16 cellular contexts compared by ENCODE assay signal in the genomic region with DNA sequence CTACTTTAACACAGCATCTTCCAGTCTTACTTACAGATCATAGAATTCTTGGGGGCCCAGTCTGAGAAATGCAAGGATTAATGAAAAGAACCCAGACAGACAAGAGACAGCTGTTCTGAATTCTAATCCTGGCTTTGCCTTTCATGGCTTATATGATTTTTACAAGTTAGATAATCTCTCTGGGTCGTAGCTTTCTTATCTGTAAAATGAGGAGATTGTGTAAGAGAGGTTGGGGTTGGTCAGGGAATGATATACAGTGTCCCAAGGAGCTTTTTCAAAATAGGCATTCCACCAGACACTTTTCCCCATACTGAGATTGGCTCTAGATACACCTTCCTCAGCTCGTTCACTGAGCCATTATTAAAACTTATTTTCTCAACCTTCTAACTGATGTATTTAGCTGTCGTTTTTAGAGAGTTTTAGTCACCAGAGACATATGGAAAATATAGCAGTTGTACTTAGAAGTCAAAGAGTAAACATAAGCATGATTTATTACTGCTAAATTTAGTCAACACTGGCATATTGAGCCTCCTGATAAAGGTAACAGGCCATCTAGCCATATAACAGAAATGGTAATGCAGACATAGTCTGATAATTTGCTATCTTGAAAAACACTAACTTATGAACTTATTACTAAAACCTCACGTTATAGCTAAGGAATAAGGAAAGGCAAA.
A peak's percentile ranks its signal among the peaks of the same experiment; 100 is the strongest.
DNase-seq lines count a peak whose midpoint lies in the region; ATAC-seq and TF ChIP-seq lines count a peak whose summit lies in the region.
"Had no signal": no experiment of that assay in that cellular context is flagged by ENCODE, and none has a peak within 500 bp of the region (broad histone marks: within the 10 kb centered on the region; RNA-seq: fewer than 3 reads in every experiment).

No MANE protein-coding gene starts in this region.

- H3K4me1 ChIP-seq in SK-N-SH (ENCODE audit: control insufficient read depth in 1 of 2, insufficient read depth in 2 of 2, low read depth in 1 of 2, low read length in 1 of 2) (peaks cover 0 to 26% of the 10 kb centered on the region in 2 experiments; a peak in 2 of 4 replicates), smooth muscle cell (ENCODE audit: low read depth) (peaks cover 12% of the 10 kb centered on the region)

- TF ChIP-seq RAD21 in SK-N-SH (IDR thresholded peaks at IDR 0.05; ENCODE audit: low read length), result no peak

- no peaks in the 10 kb centered on the region for H3K9me2 ChIP-seq in SK-N-SH

- H3K4me3 ChIP-seq in SK-N-SH (ENCODE audit: low read depth in 2 of 2, low read length in 1 of 2), result no peak overlapping the region
- H3K4me3 ChIP-seq in smooth muscle cell, result no peak overlapping the region
- H3K4me3 ChIP-seq: SJCRH30 had no signal

- no peaks in the 10 kb centered on the region for H3K4me1 Mint-ChIP-seq in activated CD4-positive, alpha-beta T cell treated with anti-CD3 and anti-CD28 coated beads for 36 hours

- H2AFZ ChIP-seq in SK-N-SH (ENCODE audit: low read depth), result no peak overlapping the region
- no peak overlapping the region for H2AFZ ChIP-seq in smooth muscle cell (ENCODE audit: low read depth)

- H3K4me3 Mint-ChIP-seq in activated CD4-positive, alpha-beta T cell treated with anti-CD3 and anti-CD28 coated beads for 36 hours, result no peak overlapping the region
- H3K4me3 Mint-ChIP-seq: CD4-positive, alpha-beta T cell; HFFc6 had no signal

- no peaks in the 10 kb centered on the region for H3K27me3 Mint-ChIP-seq in activated CD4-positive, alpha-beta T cell treated with anti-CD3 and anti-CD28 coated beads for 36 hours
- H3K27me3 Mint-ChIP-seq: CD4-positive, alpha-beta T cell had no signal

- no peak; a peak in 1 of 4 replicates for TF ChIP-seq EP300 in SK-N-SH (IDR thresholded peaks at IDR 0.05; ENCODE audit: borderline replicate concordance in 1 of 2, low read depth in 1 of 2, low read length in 1 of 2)

- H3K27ac ChIP-seq in SK-N-SH (ENCODE audit: low read depth in 2 of 2, low read length in 1 of 2), result peak overlapping the region in 1 of 2 experiments; percentile 97; a peak in 3 of 4 replicates
- H3K27ac ChIP-seq in smooth muscle cell (ENCODE audit: low read depth), result peak overlapping the region; percentile 13
- H3K27ac ChIP-seq: SJCRH30 had no signal

- H4K20me1 ChIP-seq in SK-N-SH (ENCODE audit: insufficient read depth) (no peaks in the 10 kb centered on the region), smooth muscle cell (ENCODE audit: low read depth) (no peaks in the 10 kb centered on the region)

- DNase-seq in NCI-H226, result peak; percentile 4
- no peak for DNase-seq in SK-N-SH
- peak; percentile 1 for DNase-seq in fibroblast of peridontal ligament (ENCODE audit: extremely low read depth)
- DNase-seq in smooth muscle cell (lab: John Stamatoyannopoulos, UW; ENCODE audit: unreplicated experiment), result no peak
- DNase-seq in activated CD4-positive, alpha-beta T cell treated with anti-CD3 and anti-CD28 coated beads for 36 hours, result no peak
- DNase-seq in activated naive CD4-positive, alpha-beta T cell treated with anti-CD3 and anti-CD28 coated beads, Interleukin-2, amount 50 U/mL, for 16 hours, result no peak
- DNase-seq in C1 segment of cervical spinal cord (lab: John Stamatoyannopoulos, UW), result no peak
- DNase-seq: Caco-2; CD4-positive, alpha-beta T cell; GDM1; HFFc6; Kasumi-1; NCI-H187; NCI-H446 treated with DMSO at 0.1 percent for 48 hours; NCI-H748 treated with DMSO at 0.1 percent for 48 hours had no signal

- H3K36me3 ChIP-seq in SK-N-SH (replicated peaks in 1 of 2; ENCODE audit: control insufficient read depth in 1 of 2, insufficient read depth in 2 of 2, low read length in 1 of 2) (peaks cover 0 to under 1% of the 10 kb centered on the region in 2 experiments), smooth muscle cell (ENCODE audit: low read depth) (no peaks in the 10 kb centered on the region)
- H3K36me3 ChIP-seq: SJCRH30 had no signal

- no peaks in the 10 kb centered on the region for H3K27me3 ChIP-seq in SK-N-SH (ENCODE audit: insufficient read depth)
- H3K27me3 ChIP-seq in smooth muscle cell (ENCODE audit: low read depth), result no peaks in the 10 kb centered on the region
- H3K27me3 ChIP-seq: SJCRH30 had no signal

- intact Hi-C loops in activated CD4-positive, alpha-beta T cell treated with anti-CD3 and anti-CD28 coated beads for 36 hours (cut with DNase I, micrococcal nuclease), result no loop called here

- H3K4me2 ChIP-seq in SK-N-SH, result no peak overlapping the region
- H3K4me2 ChIP-seq in smooth muscle cell, result peak overlapping the region; percentile 47

- TF ChIP-seq CTCF in SK-N-SH (IDR thresholded peaks at IDR 0.05) (no peak), smooth muscle cell (IDR thresholded peaks at IDR 0.05; ENCODE audit: borderline replicate concordance, insufficient read depth, poor library complexity, severe bottlenecking) (no peak)

- peaks cover 3% of the 10 kb centered on the region for H3F3A ChIP-seq in SK-N-SH (replicated peaks; ENCODE audit: insufficient read depth)
- H3F3A ChIP-seq in smooth muscle cell (ENCODE audit: low read depth), result no peaks in the 10 kb centered on the region

- POLR2A ChIA-PET in SK-N-SH (lab: Yijun Ruan, JAX), result no interaction called here
- POLR2A ChIA-PET in activated CD4-positive, alpha-beta T cell treated with anti-CD3 and anti-CD28 coated beads for 36 hours (lab: Charles Lee), result no interaction called here

- ATAC-seq in activated CD4-positive, alpha-beta T cell treated with anti-CD3 and anti-CD28 coated beads for 36 hours, result no peak

- no peak overlapping the region for H3K27ac Mint-ChIP-seq in activated CD4-positive, alpha-beta T cell treated with anti-CD3 and anti-CD28 coated beads for 36 hours
- H3K27ac Mint-ChIP-seq: CD4-positive, alpha-beta T cell; HFFc6 had no signal

- CTCF ChIA-PET in SK-N-SH (lab: Yijun Ruan, JAX), result interaction anchor here (0.7 to 1.4 kb wide), 3 partner anchors 26 to 254 kb away, joined by 3 to 4 read pairs (median 3); no protein-coding TSS in a partner anchor
- CTCF ChIA-PET in activated CD4-positive, alpha-beta T cell treated with anti-CD3 and anti-CD28 coated beads for 36 hours (lab: Charles Lee), result interaction anchor here (1.4 kb wide), 1 partner anchor 17 kb away, joined by 4 read pairs; no protein-coding TSS in a partner anchor

- H3K79me2 ChIP-seq in SK-N-SH (ENCODE audit: insufficient read depth), result no peaks in the 10 kb centered on the region
- no peaks in the 10 kb centered on the region for H3K79me2 ChIP-seq in smooth muscle cell (ENCODE audit: low read depth)

- peaks cover 4% of the 10 kb centered on the region for H3K36me3 Mint-ChIP-seq in activated CD4-positive, alpha-beta T cell treated with anti-CD3 and anti-CD28 coated beads for 36 hours (ENCODE audit: low read depth)

- H3K9me3 Mint-ChIP-seq in activated CD4-positive, alpha-beta T cell treated with anti-CD3 and anti-CD28 coated beads for 36 hours (ENCODE audit: low read depth), result peaks cover 2% of the 10 kb centered on the region
- H3K9me3 Mint-ChIP-seq: HFFc6 had no signal

- 48% methylated on average over 4 of the region's 4 CpGs for WGBS in SK-N-SH (ENCODE audit: low lambda C conversion rate)
- WGBS in smooth muscle cell (ENCODE audit: low lambda C conversion rate), result 24% methylated on average over 4 of the region's 4 CpGs

- H3K9me3 ChIP-seq in SK-N-SH, result no peaks in the 10 kb centered on the region
- H3K9me3 ChIP-seq in smooth muscle cell (replicated peaks; ENCODE audit: low read depth), result no peaks in the 10 kb centered on the region
- H3K9me3 ChIP-seq: Caco-2, SJCRH30 had no signal

- no peak overlapping the region for H3K9ac ChIP-seq in SK-N-SH
- no peak overlapping the region for H3K9ac ChIP-seq in smooth muscle cell (ENCODE audit: low read depth)

TF ChIP-seq in SK-N-SH, 30 proteins besides CTCF, POLR2A, EP300 and RAD21 (continues in another document):
- TF ChIP-seq GATA2 (CRISPR knock-in tag; IDR thresholded peaks at IDR 0.05) (peak; percentile 50), SMC3 (IDR thresholded peaks at IDR 0.05; ENCODE audit: low read depth, low read length) (no peak), FOSL2 (IDR thresholded peaks at IDR 0.05; ENCODE audit: borderline replicate concordance, low read depth) (no peak), ZBTB33 (IDR thresholded peaks at IDR 0.05; ENCODE audit: borderline replicate concordance, low read depth) (no peak)
- TF ChIP-seq, protein P1, sequence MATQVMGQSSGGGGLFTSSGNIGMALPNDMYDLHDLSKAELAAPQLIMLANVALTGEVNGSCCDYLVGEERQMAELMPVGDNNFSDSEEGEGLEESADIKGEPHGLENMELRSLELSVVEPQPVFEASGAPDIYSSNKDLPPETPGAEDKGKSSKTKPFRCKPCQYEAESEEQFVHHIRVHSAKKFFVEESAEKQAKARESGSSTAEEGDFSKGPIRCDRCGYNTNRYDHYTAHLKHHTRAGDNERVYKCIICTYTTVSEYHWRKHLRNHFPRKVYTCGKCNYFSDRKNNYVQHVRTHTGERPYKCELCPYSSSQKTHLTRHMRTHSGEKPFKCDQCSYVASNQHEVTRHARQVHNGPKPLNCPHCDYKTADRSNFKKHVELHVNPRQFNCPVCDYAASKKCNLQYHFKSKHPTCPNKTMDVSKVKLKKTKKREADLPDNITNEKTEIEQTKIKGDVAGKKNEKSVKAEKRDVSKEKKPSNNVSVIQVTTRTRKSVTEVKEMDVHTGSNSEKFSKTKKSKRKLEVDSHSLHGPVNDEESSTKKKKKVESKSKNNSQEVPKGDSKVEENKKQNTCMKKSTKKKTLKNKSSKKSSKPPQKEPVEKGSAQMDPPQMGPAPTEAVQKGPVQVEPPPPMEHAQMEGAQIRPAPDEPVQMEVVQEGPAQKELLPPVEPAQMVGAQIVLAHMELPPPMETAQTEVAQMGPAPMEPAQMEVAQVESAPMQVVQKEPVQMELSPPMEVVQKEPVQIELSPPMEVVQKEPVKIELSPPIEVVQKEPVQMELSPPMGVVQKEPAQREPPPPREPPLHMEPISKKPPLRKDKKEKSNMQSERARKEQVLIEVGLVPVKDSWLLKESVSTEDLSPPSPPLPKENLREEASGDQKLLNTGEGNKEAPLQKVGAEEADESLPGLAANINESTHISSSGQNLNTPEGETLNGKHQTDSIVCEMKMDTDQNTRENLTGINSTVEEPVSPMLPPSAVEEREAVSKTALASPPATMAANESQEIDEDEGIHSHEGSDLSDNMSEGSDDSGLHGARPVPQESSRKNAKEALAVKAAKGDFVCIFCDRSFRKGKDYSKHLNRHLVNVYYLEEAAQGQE (IDR thresholded peaks at IDR 0.05; ENCODE audit: low read depth, low read length), result no peak

Comparison
In these comparisons a context has a peak if more than half of its experiments do, and no peak if none do; other contexts are left out.
1. DNase-seq: peak in NCI-H226 (single experiment) and fibroblast of peridontal ligament (single experiment); none in SK-N-SH (single experiment), smooth muscle cell (single experiment), activated CD4-positive, alpha-beta T cell treated with anti-CD3 and anti-CD28 coated beads for 36 hours (single experiment), activated naive CD4-positive, alpha-beta T cell treated with anti-CD3 and anti-CD28 coated beads, Interleukin-2, amount 50 U/mL, for 16 hours (single experiment) and C1 segment of cervical spinal cord (0 of 14).